In the genomic region with DNA sequence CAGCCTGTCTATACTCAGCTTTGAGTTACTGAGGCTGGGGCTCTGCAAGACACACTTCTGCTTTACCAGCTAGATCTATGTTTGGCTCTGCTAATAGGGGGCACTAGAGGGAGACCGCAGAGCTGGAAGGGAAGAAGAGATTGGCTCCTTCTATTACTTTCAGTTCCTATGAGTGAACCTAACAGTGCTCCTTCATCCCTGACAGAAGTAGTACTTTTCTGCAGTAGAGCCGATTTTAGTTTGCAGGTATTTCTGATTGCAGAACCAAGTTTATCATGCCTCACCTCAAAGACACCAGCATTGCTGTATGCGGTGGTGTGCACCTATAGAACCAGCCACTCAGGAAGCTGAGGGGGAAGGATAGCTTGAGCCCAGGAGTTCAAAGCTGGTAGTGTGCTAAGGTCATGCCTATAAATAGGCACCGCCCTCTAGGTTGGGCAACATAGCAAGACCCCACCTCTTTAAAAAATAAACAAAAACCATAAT, we compare ENCODE assay signal across 9 cellular contexts. TPM values are rescaled to one million over a fixed set of nuclear protein-coding genes. Genes with fewer than 3 reads are reported as not detected.
A peak's percentile ranks its signal among the peaks of the same experiment; 100 is the strongest.
DNase-seq lines count a peak whose midpoint lies in the region; ATAC-seq, FAIRE-seq and TF ChIP-seq lines count a peak whose summit lies in the region.
"Had no signal": no experiment of that assay in that cellular context is flagged by ENCODE, and none has a peak within 500 bp of the region (broad histone marks: within the 10 kb centered on the region; RNA-seq: fewer than 3 reads in every experiment).

No MANE protein-coding gene starts in this region.

- no peaks in the 10 kb centered on the region for H3K27me3 ChIP-seq in Karpas-422 (ENCODE audit: low read length)
- H3K27me3 ChIP-seq in upper lobe of right lung = no peaks in the 10 kb centered on the region

- H3K9me2 ChIP-seq in Karpas-422 (replicated peaks; ENCODE audit: insufficient read depth, low read length) = no peaks in the 10 kb centered on the region

- no peaks in the 10 kb centered on the region for H3K27me3 Mint-ChIP-seq in central memory CD8-positive, alpha-beta T cell

- H2AFZ ChIP-seq in Karpas-422 (ENCODE audit: low read length) = peak overlapping the region; percentile 94

- H3K36me3 ChIP-seq in Karpas-422 (ENCODE audit: insufficient read depth, low read length) (no peaks in the 10 kb centered on the region), upper lobe of right lung (no peaks in the 10 kb centered on the region)

- H3K4me3 ChIP-seq in Karpas-422 (ENCODE audit: low read length) = peak overlapping the region; percentile 57
- no peak overlapping the region for H3K4me3 ChIP-seq in upper lobe of right lung

- H3K4me3 Mint-ChIP-seq in central memory CD8-positive, alpha-beta T cell = peak overlapping the region; percentile 54

- H3K9me3 Mint-ChIP-seq in central memory CD8-positive, alpha-beta T cell = no peaks in the 10 kb centered on the region

- H3K4me2 ChIP-seq in Karpas-422 (ENCODE audit: low read depth, low read length, poor library complexity, severe bottlenecking) = peak overlapping the region; percentile 69

- no peaks in the 10 kb centered on the region for H4K20me1 ChIP-seq in Karpas-422 (ENCODE audit: insufficient read depth, low read depth, low read length)

- H3K79me2 ChIP-seq in Karpas-422 (ENCODE audit: low read length) = no peaks in the 10 kb centered on the region

- peak; percentile 36 for TF ChIP-seq CTCF in upper lobe of right lung (IDR thresholded peaks at IDR 0.05)

- peak; percentile 94 for ATAC-seq in GM21529 (IDR thresholded peaks at IDR 0.05; ENCODE audit: unreplicated experiment)
- ATAC-seq in central memory CD8-positive, alpha-beta T cell (replicated peaks; ENCODE audit: extremely low read depth, poor library complexity, severe bottlenecking) = peak; percentile 97
- ATAC-seq in upper lobe of right lung = peak; percentile 96
- ATAC-seq in HG02970 (IDR thresholded peaks at IDR 0.05; ENCODE audit: low FRiP score, unreplicated experiment) = no peak

- no peaks in the 10 kb centered on the region for H3K36me3 Mint-ChIP-seq in central memory CD8-positive, alpha-beta T cell (ENCODE audit: insufficient read depth)

- peaks cover 19% of the 10 kb centered on the region for H3K4me1 Mint-ChIP-seq in central memory CD8-positive, alpha-beta T cell

- peak overlapping the region; percentile 42 for H3K9ac ChIP-seq in Karpas-422 (ENCODE audit: low read length)

- peak overlapping the region; percentile 81 for H3K27ac Mint-ChIP-seq in central memory CD8-positive, alpha-beta T cell (ENCODE audit: low read depth)

- TF ChIP-seq POLR2A in GM12892 (IDR thresholded peaks at IDR 0.05; ENCODE audit: low read depth, low read length) = no peak

- peaks cover 18% of the 10 kb centered on the region for H3K4me1 ChIP-seq in Karpas-422 (ENCODE audit: low read length)
- H3K4me1 ChIP-seq in upper lobe of right lung = peaks cover 8% of the 10 kb centered on the region

- no peaks in the 10 kb centered on the region for H3K9me3 ChIP-seq in Karpas-422 (ENCODE audit: low read length)
- H3K9me3 ChIP-seq in upper lobe of right lung = no peaks in the 10 kb centered on the region

- intact Hi-C loops in upper lobe of right lung (cut with DNase I) = no loop called here

- DNase-seq in GM12892 (ENCODE audit: insufficient read length) (peak; percentile 62), Karpas-422 (peak; percentile 94), upper lobe of right lung (no peak), NCI-H128 (lab: John Stamatoyannopoulos, UW; ENCODE audit: unreplicated experiment) (no peak), NCI-H1092 (lab: John Stamatoyannopoulos, UW) (no peak)
- peak in 1 of 2 donors; percentile 37 for DNase-seq in central memory CD8-positive, alpha-beta T cell (ENCODE audit: low spot score in 2 of 2)

- H3K27ac ChIP-seq in Karpas-422 (ENCODE audit: low read length) (peak overlapping the region; percentile 85), upper lobe of right lung (no peak overlapping the region)

- peak; percentile 87 for FAIRE-seq in GM12892 (lab: Jason Lieb, UNC)

RNA-seq across cellular contexts. Expression of a gene that starts 5.7 kb away (rescaled TPM):
- polyA plus RNA-seq in GM12892 (2012; ENCODE audit: missing spikeins) = 22.0 TPM
- 25.1 and 31.0 TPM in 2 replicates for total RNA-seq in Karpas-422 (2014; rRNA removed; shearing (Covaris generic); ENCODE audit: low replicate concordance)
- 26.2 TPM for total RNA-seq in upper lobe of right lung

RNA-seq across cellular contexts. Expression of a gene that starts 33.1 kb away (rescaled TPM):
- polyA plus RNA-seq in GM12892 (2012; ENCODE audit: missing spikeins) = 12.9 TPM
- total RNA-seq in Karpas-422 (2014; rRNA removed; shearing (Covaris generic); ENCODE audit: low replicate concordance) = 5.8 and 15.7 TPM in 2 replicates
- total RNA-seq in upper lobe of right lung = 16.7 TPM

RNA-seq across cellular contexts. Expression of a gene that starts 42.1 kb away (rescaled TPM):
- polyA plus RNA-seq in GM12892 (2012; ENCODE audit: missing spikeins) = 5.0 TPM
- 0.47 and 1.0 TPM in 2 replicates for total RNA-seq in Karpas-422 (2014; rRNA removed; shearing (Covaris generic); ENCODE audit: low replicate concordance)
- 83.8 TPM for total RNA-seq in upper lobe of right lung
- total RNA-seq: fibroblast of lung had no signal

Comparison
In these comparisons a context has a peak if more than half of its experiments do, and no peak if none do; other contexts are left out.
1. DNase-seq: peak in GM12892 (single experiment) and Karpas-422 (single experiment); none in upper lobe of right lung (single experiment), NCI-H128 (single experiment) and NCI-H1092 (single experiment).
2. RNA of a gene that starts 42.1 kb away (total RNA-seq): 83.8 TPM in upper lobe of right lung (single experiment); 0.47 to 1.0 TPM in Karpas-422; every median in the first group is over 10 times any median in the second.